Comparison of ENCODE assay signal across 25 cellular contexts in the genomic region with DNA sequence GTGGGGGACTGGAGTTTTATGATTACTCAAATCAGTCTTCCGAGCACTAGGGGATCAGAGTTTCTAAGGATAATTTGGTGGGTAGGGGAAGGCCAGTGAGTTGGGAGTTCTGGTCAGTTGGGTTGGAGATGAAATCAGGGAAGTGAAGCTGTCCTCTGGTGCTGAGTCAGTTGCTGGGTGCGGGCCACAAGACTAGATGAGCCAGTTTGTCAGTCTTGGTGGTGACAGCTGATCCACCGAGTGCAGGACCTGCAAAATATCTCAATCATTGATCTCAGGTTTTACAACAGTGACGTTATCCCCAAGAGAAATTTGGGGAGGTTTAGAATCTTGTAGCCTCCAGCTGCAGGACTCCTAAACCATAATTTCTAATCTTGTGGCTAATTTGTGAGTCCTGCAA.
DNase-seq lines count a peak whose midpoint lies in the region; ATAC-seq and TF ChIP-seq lines count a peak whose summit lies in the region.
"Had no signal": no experiment of that assay in that cellular context is flagged by ENCODE, and none has a peak within 500 bp of the region (broad histone marks: within the 10 kb centered on the region; RNA-seq: fewer than 3 reads in every experiment).

No MANE protein-coding gene starts in this region.

- H3K27me3 ChIP-seq in GM23338 (ENCODE audit: insufficient read depth): no peaks in the 10 kb centered on the region
- no peaks in the 10 kb centered on the region for H3K27me3 ChIP-seq in colonic mucosa
- H3K27me3 ChIP-seq in parathyroid adenoma (ENCODE audit: control insufficient read depth, insufficient read depth, low read length): no peaks in the 10 kb centered on the region
- H3K27me3 ChIP-seq in gastroesophageal sphincter: no peaks in the 10 kb centered on the region
- H3K27me3 ChIP-seq: BLaER1 treated with 17β-estradiol and CSF1 and Interleukin-3, amounts not matched to agents 10 nM and 100 nM; tibial nerve had no signal

- no peak overlapping the region for H3K27ac Mint-ChIP-seq in GM23338
- H3K27ac Mint-ChIP-seq: activated CD4-positive, alpha-beta memory T cell treated with anti-CD3 and anti-CD28 coated beads for 36 hours; activated naive CD8-positive, alpha-beta T cell; dendritic cell treated with granulocyte-macrophage colony-stimulating factor and Interleukin-4, amounts not matched to agents 40 ng/mL and 50 ng/mL, for 4 days; HFFc6; IgD-negative memory B cell; natural killer cell had no signal

- 80 to 86% methylated on average over 1 of the region's 4 CpGs for WGBS in gastroesophageal sphincter (ENCODE audit: low coverage in 1 of 2), 2 donors

- ATAC-seq in GM23338 (no peak), GM21528 (IDR thresholded peaks at IDR 0.05; ENCODE audit: low FRiP score, unreplicated experiment) (no peak), gastroesophageal sphincter (no peak)
- ATAC-seq: natural killer cell had no signal

- H2AFZ ChIP-seq in GM23338 (0 out of 2 replicates have a peak overlapping the region, but pooled peaks have one; percentile 32), parathyroid adenoma (peak overlapping the region; percentile 48)

- H4K20me1 ChIP-seq in GM23338 (replicated peaks; ENCODE audit: insufficient read depth): no peaks in the 10 kb centered on the region; the same call in 1 of the 2 replicates
- H4K20me1 ChIP-seq: BLaER1 treated with 17β-estradiol and CSF1 and Interleukin-3, amounts not matched to agents 10 nM and 100 nM had no signal

- H3K79me2 ChIP-seq in GM23338 (replicated peaks; ENCODE audit: insufficient read depth) (no peaks in the 10 kb centered on the region), parathyroid adenoma (no peaks in the 10 kb centered on the region)

- H3K27ac ChIP-seq in C4-2B: peak overlapping the region; percentile 66
- no peak overlapping the region for H3K27ac ChIP-seq in GM23338 (ENCODE audit: low read depth)
- H3K27ac ChIP-seq in colonic mucosa: no peak overlapping the region
- H3K27ac ChIP-seq in parathyroid adenoma: peak overlapping the region; percentile 50
- H3K27ac ChIP-seq in gastroesophageal sphincter: no peak overlapping the region
- H3K27ac ChIP-seq: BLaER1 treated with 17β-estradiol and CSF1 and Interleukin-3, amounts not matched to agents 10 nM and 100 nM; tibial nerve had no signal

- no peak overlapping the region for H3K9ac ChIP-seq in colonic mucosa (ENCODE audit: low read depth in 2 of 2, low read length in 2 of 2)
- no peak overlapping the region for H3K9ac ChIP-seq in parathyroid adenoma
- H3K9ac ChIP-seq: BLaER1 treated with 17β-estradiol and CSF1 and Interleukin-3, amounts not matched to agents 10 nM and 100 nM had no signal

- H3K4me3 ChIP-seq in GM23338 (no peak overlapping the region), colonic mucosa (no peak overlapping the region), parathyroid adenoma (ENCODE audit: low read depth, low read length) (no peak overlapping the region), gastroesophageal sphincter (no peak overlapping the region)
- H3K4me3 ChIP-seq: BLaER1 treated with 17β-estradiol and CSF1 and Interleukin-3, amounts not matched to agents 10 nM and 100 nM; tibial nerve had no signal

- H3K9me3 ChIP-seq in colonic mucosa (no peaks in the 10 kb centered on the region), parathyroid adenoma (ENCODE audit: control insufficient read depth, low read length) (no peaks in the 10 kb centered on the region), gastroesophageal sphincter (peaks cover 0 to 3% (median 0%) of the 10 kb centered on the region in 3 donors)
- H3K9me3 ChIP-seq: tibial nerve had no signal

- H3K9me2 ChIP-seq in GM23338 (ENCODE audit: insufficient read depth): peaks cover 3% of the 10 kb centered on the region; the same call in 1 of the 2 replicates

- no peak overlapping the region for H3K4me3 Mint-ChIP-seq in GM23338
- H3K4me3 Mint-ChIP-seq: activated CD4-positive, alpha-beta memory T cell treated with anti-CD3 and anti-CD28 coated beads for 36 hours; activated naive CD8-positive, alpha-beta T cell; dendritic cell treated with granulocyte-macrophage colony-stimulating factor and Interleukin-4, amounts not matched to agents 40 ng/mL and 50 ng/mL, for 4 days; HFFc6; IgD-negative memory B cell; natural killer cell had no signal

- TF ChIP-seq CTCF in C4-2B (conservative IDR thresholded peaks at IDR 0.05): no peak
- TF ChIP-seq CTCF in GM23338 (conservative IDR thresholded peaks at IDR 0.05; ENCODE audit: low read depth in 2 of 2): no peak
- no peak for TF ChIP-seq CTCF in colonic mucosa (IDR thresholded peaks at IDR 0.05)
- TF ChIP-seq CTCF in parathyroid adenoma (IDR thresholded peaks at IDR 0.05): no peak
- no peak for TF ChIP-seq CTCF in gastroesophageal sphincter (IDR thresholded peaks at IDR 0.05)

- H3K36me3 Mint-ChIP-seq in GM23338 (ENCODE audit: low read depth): no peaks in the 10 kb centered on the region
- H3K36me3 Mint-ChIP-seq: activated CD4-positive, alpha-beta memory T cell treated with anti-CD3 and anti-CD28 coated beads for 36 hours; natural killer cell had no signal

- H3K36me3 ChIP-seq in GM23338 (ENCODE audit: insufficient read depth) (0 out of 2 replicates have a peak, but pooled peaks cover 2% of the 10 kb centered on the region), colonic mucosa (no peaks in the 10 kb centered on the region), parathyroid adenoma (ENCODE audit: control insufficient read depth, insufficient read depth, low read length) (no peaks in the 10 kb centered on the region), gastroesophageal sphincter (no peaks in the 10 kb centered on the region)
- H3K36me3 ChIP-seq: BLaER1 treated with 17β-estradiol and CSF1 and Interleukin-3, amounts not matched to agents 10 nM and 100 nM; tibial nerve had no signal

- H3K27me3 Mint-ChIP-seq in GM23338 (ENCODE audit: insufficient read depth, low read depth, poor library complexity): peaks cover 2% of the 10 kb centered on the region

- DNase-seq in GM23338 (ENCODE audit: low spot score) (no peak), colonic mucosa (peak; percentile 17)
- no peak for DNase-seq in stimulated activated CD4-positive, alpha-beta T cell treated with anti-CD3 and anti-CD28 coated beads, Interleukin-2, amount 100 ng/mL, for 48 hours
- DNase-seq: activated CD4-positive, alpha-beta memory T cell treated with anti-CD3 and anti-CD28 coated beads for 36 hours; activated CD4-positive, CD25-positive, alpha-beta regulatory T cell treated with anti-CD3 and anti-CD28 coated beads, Interleukin-2, amount 50 U/mL, for 72 hours; activated T-cell treated with anti-CD3 and anti-CD28 coated beads for 4 hours; Calu3; caudate nucleus; GOT3; HFFc6; natural killer cell; NCI-H1417; NCI-H2029 treated with DMSO at 0.1 percent for 48 hours; NCI-H526; occipital lobe; T-helper 1 cell had no signal

- TF ChIP-seq EP300 in gastroesophageal sphincter (IDR thresholded peaks at IDR 0.05): no peak

- H3F3A ChIP-seq in GM23338 (replicated peaks; ENCODE audit: low read depth): no peaks in the 10 kb centered on the region

- no peak for TF ChIP-seq POLR2A in gastroesophageal sphincter (IDR thresholded peaks at IDR 0.05)

- intact Hi-C loops in colonic mucosa (cut with DNase I): no loop called here

- peaks cover 4% of the 10 kb centered on the region; the same call in 2 of the 3 replicates for H3K4me1 Mint-ChIP-seq in GM23338
- H3K4me1 Mint-ChIP-seq: natural killer cell had no signal

- H3K9me3 Mint-ChIP-seq in GM23338: peaks cover 18% of the 10 kb centered on the region; the same call in 2 of the 3 replicates
- H3K9me3 Mint-ChIP-seq: activated CD4-positive, alpha-beta memory T cell treated with anti-CD3 and anti-CD28 coated beads for 36 hours; dendritic cell treated with granulocyte-macrophage colony-stimulating factor and Interleukin-4, amounts not matched to agents 40 ng/mL and 50 ng/mL, for 4 days; HFFc6; natural killer cell had no signal

- H3K4me2 ChIP-seq in GM23338: no peak overlapping the region
- peak overlapping the region; percentile 42 for H3K4me2 ChIP-seq in parathyroid adenoma (ENCODE audit: low read length)

- H3K4me1 ChIP-seq in GM23338 (ENCODE audit: insufficient read depth) (no peaks in the 10 kb centered on the region; the same call in 1 of the 2 replicates), colonic mucosa (no peaks in the 10 kb centered on the region), parathyroid adenoma (peaks cover 53% of the 10 kb centered on the region), gastroesophageal sphincter (peaks cover 0 to 36% (median 21%) of the 10 kb centered on the region in 3 donors)

TF ChIP-seq in GM23338, 12 proteins besides CTCF, POLR2A, EP300 and RAD21:
- TF ChIP-seq POLR2AphosphoS5 (IDR thresholded peaks at IDR 0.05; ENCODE audit: low read depth) (no peak), ZNF114 (CRISPR knock-in tag; IDR thresholded peaks at IDR 0.05) (no peak)
TF ChIP-seq in GM23338: peak in this region for 0.

Comparison
In these comparisons a context has a peak if more than half of its experiments do, and no peak if none do; other contexts are left out.
1. H3K27ac ChIP-seq: peak in C4-2B (single experiment) and parathyroid adenoma (single experiment); none in GM23338 (single experiment), colonic mucosa (single experiment) and gastroesophageal sphincter (0 of 4).